1 cellular context compared by ENCODE assay signal in genomic region chr11:69707156-69707555, GRCh38.
TF ChIP-seq lines count a peak whose summit lies in the region.

No MANE protein-coding gene starts in this region.

TF ChIP-seq in HepG2, 621 proteins besides CTCF, POLR2A, EP300 and RAD21:
- TF ChIP-seq ZBTB43 (CRISPR knock-in tag; conservative IDR thresholded peaks at IDR 0.05) = no peak
- 0 out of 2 replicates have a peak, but pooled peaks have one; percentile 3 for TF ChIP-seq FOXA3 (CRISPR knock-in tag; IDR thresholded peaks at IDR 0.05)
TF ChIP-seq in HepG2: peak in this region for 1.
